24 cellular contexts compared by ENCODE assay signal in the genomic region with DNA sequence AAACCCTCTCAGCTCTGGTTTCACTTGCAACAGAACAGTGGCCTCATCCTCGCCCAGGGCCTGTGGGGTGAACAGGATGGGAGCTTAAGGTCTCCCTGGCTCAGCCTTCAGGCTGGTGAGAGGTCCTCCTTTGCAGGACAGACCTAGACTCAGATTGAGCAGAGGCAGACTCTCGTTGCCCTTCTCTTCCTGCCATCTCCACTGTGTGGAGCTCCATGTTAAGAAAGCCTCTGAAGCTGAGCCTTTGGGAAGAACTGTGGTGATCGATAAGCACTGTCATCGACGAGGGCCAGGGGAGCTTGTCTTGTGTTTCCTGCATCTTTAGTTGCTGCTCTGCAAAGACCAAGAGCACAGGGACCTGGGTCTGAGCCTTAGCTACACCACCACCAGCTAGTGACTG. TPM values are rescaled to one million over a fixed set of nuclear protein-coding genes. Genes with fewer than 3 reads are reported as not detected.
DNase-seq lines count a peak whose midpoint lies in the region; ATAC-seq, FAIRE-seq and TF ChIP-seq lines count a peak whose summit lies in the region.
"Had no signal": no experiment of that assay in that cellular context is flagged by ENCODE, and none has a peak within 500 bp of the region (broad histone marks: within the 10 kb centered on the region; RNA-seq: fewer than 3 reads in every experiment).

No MANE protein-coding gene starts in this region.

- ATAC-seq in right lobe of liver = peak; percentile 38 to 85 (median 78)
- ATAC-seq: CD8-positive, alpha-beta T cell had no signal

- no peak overlapping the region for H4K8ac ChIP-seq in H1 (ENCODE audit: extremely low read depth, insufficient read depth, low read length)

- no peak overlapping the region for H2BK12ac ChIP-seq in H1 (ENCODE audit: low read depth, low read length)

- H2BK5ac ChIP-seq in H1 (ENCODE audit: low read depth, low read length) = no peak overlapping the region

- 83% methylated on average over 5 of the region's 5 CpGs; no CpG with 5 or more reads in 1 of the 2 experiments for WGBS in H1 (ENCODE audit: extremely low coverage in 1 of 2, insufficient coverage in 1 of 2, insufficient read length in 1 of 2, insufficient replicate concordance in 2 of 2, low coverage in 1 of 2, low lambda C conversion rate in 2 of 2, missing lambda C conversion rate in 1 of 2), 2 experiments
- WGBS in right lobe of liver (ENCODE audit: insufficient coverage, low coverage, low lambda C conversion rate, missing lambda C conversion rate) = 45% methylated on average over 2 of the region's 5 CpGs

- CTCF ChIA-PET in H1 (lab: Charles Lee; ENCODE audit: partially characterized antibody) = interaction anchor here (0.7 to 1.9 kb wide), 7 partner anchors 10 to 70 kb away, joined by 3 to 5 read pairs (median 4); no protein-coding TSS in a partner anchor

- H3K4ac ChIP-seq in H1 (replicated peaks; ENCODE audit: insufficient read length, low read depth, low read length) = no peak overlapping the region

- H2AK5ac ChIP-seq in H1 (ENCODE audit: low read depth, low read length) = no peak overlapping the region

- TF ChIP-seq EP300 in H1 (IDR thresholded peaks at IDR 0.05; ENCODE audit: borderline replicate concordance in 1 of 2, low read depth in 2 of 2, low read length in 2 of 2) = no peak

- H2AFZ ChIP-seq in H1 (ENCODE audit: low read length) = no peak overlapping the region
- H2AFZ ChIP-seq: PC-9 had no signal

- H3K27ac ChIP-seq in H1 (ENCODE audit: low read depth, low read length) = no peak overlapping the region
- no peak overlapping the region for H3K27ac ChIP-seq in right lobe of liver
- H3K27ac ChIP-seq: BLaER1, PC-9, SK-N-MC had no signal

- H2BK15ac ChIP-seq in H1 (ENCODE audit: low read length) = no peak overlapping the region

- no peak for FAIRE-seq in H1 (lab: Jason Lieb, UNC)
- FAIRE-seq: GM12891, GM18507, H54 had no signal

- TF ChIP-seq CTCF in NB4 (IDR thresholded peaks at IDR 0.05; ENCODE audit: low read depth, low read length) = no peak
- TF ChIP-seq CTCF in H1 (IDR thresholded peaks at IDR 0.05; ENCODE audit: control extremely low read depth in 1 of 3, insufficient read depth in 1 of 3, low read depth in 1 of 3, low read length in 3 of 3) = peak in 1 of 3 experiments; percentile 6; a peak in 2 of 4 replicates
- peak; percentile 17 to 47 (median 38) for TF ChIP-seq CTCF in right lobe of liver (IDR thresholded peaks at IDR 0.05)

- POLR2A ChIA-PET in H1 (lab: Charles Lee; ENCODE audit: partially characterized antibody) = interaction anchor here (0.6 kb wide), 1 partner anchor 43 kb away, joined by 3 read pairs; no protein-coding TSS in a partner anchor

- H3K9me3 ChIP-seq in H1 (ENCODE audit: insufficient read depth in 2 of 2, low read depth in 1 of 2, low read length in 1 of 2) = no peaks in the 10 kb centered on the region
- no peaks in the 10 kb centered on the region for H3K9me3 ChIP-seq in right lobe of liver
- H3K9me3 ChIP-seq: BLaER1 had no signal

- no peaks in the 10 kb centered on the region for H3K79me2 ChIP-seq in H1 (ENCODE audit: control insufficient read depth in 1 of 2, insufficient read depth in 2 of 2, low read length in 2 of 2)

- peak; percentile 32 to 34; a peak in 3 of 4 replicates for TF ChIP-seq RAD21 in H1 (IDR thresholded peaks at IDR 0.05 in 1 of 2, conservative IDR thresholded peaks at IDR 0.05 in 1 of 2; ENCODE audit: low read depth in 2 of 2, low read length in 2 of 2)

- H4K91ac ChIP-seq in H1 (replicated peaks; ENCODE audit: insufficient read length, low read length) = no peak overlapping the region

- no peak overlapping the region for H3K14ac ChIP-seq in H1 (ENCODE audit: insufficient read length)

- DNase-seq in Ammon's horn (ENCODE audit: low spot score) (peak; percentile 10), NB4 (ENCODE audit: low read depth) (peak; percentile 21), H1 (ENCODE audit: low read depth in 1 of 2, low spot score in 2 of 2) (no peak), right lobe of liver (no peak), NCI-H2196 (lab: John Stamatoyannopoulos, UW; ENCODE audit: unreplicated experiment) (no peak), AML-193 (lab: John Stamatoyannopoulos, UW) (no peak), HT-29 (ENCODE audit: low spot score) (no peak)
- DNase-seq: CD8-positive, alpha-beta T cell; GF-D8; Kasumi-1; MM.1S; NCI-H1105; NCI-H1694 treated with DMSO at 0.1 percent for 48 hours; NCI-H345; NCI-H526; PC-9; T-helper 1 cell had no signal

- intact Hi-C loops in right lobe of liver (cut with DNase I) = no loop called here

- H3K36me3 ChIP-seq in H1 (ENCODE audit: control insufficient read depth in 2 of 4, insufficient read depth in 4 of 4, low read length in 3 of 4) (no peaks in the 10 kb centered on the region), right lobe of liver (no peaks in the 10 kb centered on the region)
- H3K36me3 ChIP-seq: BLaER1 had no signal

- H3K18ac ChIP-seq in H1 (ENCODE audit: extremely low read depth, low read length) = no peak overlapping the region

- H4K20me1 ChIP-seq in H1 (replicated peaks in 1 of 2; ENCODE audit: control insufficient read depth in 1 of 2, insufficient read depth in 2 of 2, low read length in 2 of 2) = peaks cover 3 to 8% of the 10 kb centered on the region in 2 experiments
- H4K20me1 ChIP-seq: BLaER1 had no signal

- no peak overlapping the region for H2BK20ac ChIP-seq in H1 (ENCODE audit: low read length)

- no peak overlapping the region for H3K56ac ChIP-seq in H1 (replicated peaks; ENCODE audit: insufficient read length, low read depth, low read length)

- no peak overlapping the region for H4K5ac ChIP-seq in H1 (ENCODE audit: insufficient read length, low read depth, low read length)

- no peaks in the 10 kb centered on the region for H3K23me2 ChIP-seq in H1 (ENCODE audit: low read depth, low read length)

- H3K9ac ChIP-seq in H1 (replicated peaks in 1 of 4; ENCODE audit: extremely low read depth in 1 of 4, low read depth in 3 of 4, low read length in 3 of 4) = no peak overlapping the region
- H3K9ac ChIP-seq: BLaER1 had no signal

- no peak for TF ChIP-seq POLR2A in NB4 (IDR thresholded peaks at IDR 0.05; ENCODE audit: extremely low read depth, insufficient read length)
- no peak for TF ChIP-seq POLR2A in H1 (IDR thresholded peaks at IDR 0.05; ENCODE audit: control extremely low read depth in 1 of 2, low read depth in 2 of 2, low read length in 2 of 2)
- no peak for TF ChIP-seq POLR2A in right lobe of liver (IDR thresholded peaks at IDR 0.05)

- H3K23ac ChIP-seq in H1 (ENCODE audit: insufficient read length) = no peak overlapping the region

- no peak overlapping the region for H3K4me2 ChIP-seq in H1 (ENCODE audit: insufficient read depth in 1 of 2, low read depth in 2 of 2, low read length in 2 of 2)
- H3K4me2 ChIP-seq: BLaER1, PC-9 had no signal

- H3K4me3 ChIP-seq in NB4 (ENCODE audit: low read depth, low read length) = no peak overlapping the region
- no peak overlapping the region for H3K4me3 ChIP-seq in H1 (ENCODE audit: extremely low read depth in 1 of 4, insufficient read depth in 2 of 4, low read depth in 3 of 4, low read length in 4 of 4)
- no peak overlapping the region for H3K4me3 ChIP-seq in right lobe of liver
- H3K4me3 ChIP-seq: BLaER1, PC-9, SK-N-MC had no signal

- no peak overlapping the region for H2BK120ac ChIP-seq in H1 (replicated peaks; ENCODE audit: low read depth, low read length)

- H3K27me3 ChIP-seq in H1 (replicated peaks in 1 of 4; ENCODE audit: control insufficient read depth in 3 of 4, extremely low read depth in 1 of 4, insufficient read depth in 3 of 4, low read length in 3 of 4) = no peaks in the 10 kb centered on the region
- H3K27me3 ChIP-seq in right lobe of liver = no peaks in the 10 kb centered on the region
- H3K27me3 ChIP-seq: BLaER1 had no signal

- H3K79me1 ChIP-seq in H1 (ENCODE audit: low read depth, low read length) = no peaks in the 10 kb centered on the region

- H3K4me1 ChIP-seq in H1 (replicated peaks in 1 of 4; ENCODE audit: control insufficient read depth in 3 of 4, insufficient read depth in 4 of 4, low read length in 3 of 4) (peaks cover 0 to 5% (median 1%) of the 10 kb centered on the region in 4 experiments; a peak in 3 of 7 replicates), right lobe of liver (no peaks in the 10 kb centered on the region)
- H3K4me1 ChIP-seq: BLaER1 had no signal

TF ChIP-seq in H1, 55 proteins besides CTCF, POLR2A, EP300 and RAD21:
- TF ChIP-seq HDAC2 (IDR thresholded peaks at IDR 0.05; ENCODE audit: borderline replicate concordance in 1 of 2, low read depth in 2 of 2, low read length in 2 of 2) = no peak
- no peak for TF ChIP-seq PHF8 (conservative IDR thresholded peaks at IDR 0.05; ENCODE audit: low read depth, low read length)
- TF ChIP-seq KDM5A (IDR thresholded peaks at IDR 0.05; ENCODE audit: low read length) = no peak
- TF ChIP-seq, protein P1, sequence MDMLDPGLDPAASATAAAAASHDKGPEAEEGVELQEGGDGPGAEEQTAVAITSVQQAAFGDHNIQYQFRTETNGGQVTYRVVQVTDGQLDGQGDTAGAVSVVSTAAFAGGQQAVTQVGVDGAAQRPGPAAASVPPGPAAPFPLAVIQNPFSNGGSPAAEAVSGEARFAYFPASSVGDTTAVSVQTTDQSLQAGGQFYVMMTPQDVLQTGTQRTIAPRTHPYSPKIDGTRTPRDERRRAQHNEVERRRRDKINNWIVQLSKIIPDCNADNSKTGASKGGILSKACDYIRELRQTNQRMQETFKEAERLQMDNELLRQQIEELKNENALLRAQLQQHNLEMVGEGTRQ (IDR thresholded peaks at IDR 0.05; ENCODE audit: low read length) = no peak

RNA-seq across cellular contexts. Expression of gene GRIP2, which starts 37.8 kb away (rescaled TPM):
- 6.4 and 6.9 TPM in 2 replicates for total RNA-seq in H1 (2021; fragmentation: NEBNext Ultra II Directional; extraction: Animal tissue kit (Norgen Biotek cat#: 25700))
- 2.5 and 3.5 TPM in 2 replicates for polyA plus RNA-seq in H1 (2011; rRNA removed)
- 3.7 TPM for polyA plus RNA-seq in H1 (2011; cell fraction: cytosol; rRNA removed)
- polyA plus RNA-seq in H1 (2011; cell fraction: nucleus; rRNA removed) = 25.9 TPM
- polyA plus RNA-seq in H1 (2012, experiment 1 of 2) = 4.3 to 7.8 TPM (median 5.2 TPM) in 4 replicates
- polyA plus RNA-seq in H1 (2012, experiment 2 of 2) = 1.2 TPM
- polyA plus RNA-seq in H1 (2013, experiment 1 of 2) = 2.0 TPM
- 1.8 TPM for polyA plus RNA-seq in H1 (2013, experiment 2 of 2)
- 1.9 and 4.6 TPM in 2 replicates for polyA minus RNA-seq in H1 (2011; rRNA and poly(A)+ RNA removed)
- polyA minus RNA-seq in H1 (2011; cell fraction: cytosol; rRNA and poly(A)+ RNA removed) = 1.8 TPM
- 9.1 TPM for polyA minus RNA-seq in H1 (2011; cell fraction: nucleus; rRNA and poly(A)+ RNA removed)
- total RNA-seq in right lobe of liver = under 1 TPM in 5 of 6 experiments, not detected in 1; 0.04 to 0.44 (median 0.33) TPM
- total RNA-seq in HT-29 (2014; rRNA removed; shearing (Covaris generic)) = not detected in 2 replicates
- total RNA-seq: CD8-positive, alpha-beta T cell; HT1080; PC-9 had no signal
- polyA plus RNA-seq: IgD-negative memory B cell had no signal

Comparison
In these comparisons a context has a peak if more than half of its experiments do, and no peak if none do; other contexts are left out.
1. DNase-seq: peak in Ammon's horn (single experiment) and NB4 (single experiment); none in H1 (0 of 2), right lobe of liver (0 of 3), NCI-H2196 (single experiment), AML-193 (0 of 2) and HT-29 (single experiment).